1 cellular context compared by ENCODE assay signal in the genomic region with DNA sequence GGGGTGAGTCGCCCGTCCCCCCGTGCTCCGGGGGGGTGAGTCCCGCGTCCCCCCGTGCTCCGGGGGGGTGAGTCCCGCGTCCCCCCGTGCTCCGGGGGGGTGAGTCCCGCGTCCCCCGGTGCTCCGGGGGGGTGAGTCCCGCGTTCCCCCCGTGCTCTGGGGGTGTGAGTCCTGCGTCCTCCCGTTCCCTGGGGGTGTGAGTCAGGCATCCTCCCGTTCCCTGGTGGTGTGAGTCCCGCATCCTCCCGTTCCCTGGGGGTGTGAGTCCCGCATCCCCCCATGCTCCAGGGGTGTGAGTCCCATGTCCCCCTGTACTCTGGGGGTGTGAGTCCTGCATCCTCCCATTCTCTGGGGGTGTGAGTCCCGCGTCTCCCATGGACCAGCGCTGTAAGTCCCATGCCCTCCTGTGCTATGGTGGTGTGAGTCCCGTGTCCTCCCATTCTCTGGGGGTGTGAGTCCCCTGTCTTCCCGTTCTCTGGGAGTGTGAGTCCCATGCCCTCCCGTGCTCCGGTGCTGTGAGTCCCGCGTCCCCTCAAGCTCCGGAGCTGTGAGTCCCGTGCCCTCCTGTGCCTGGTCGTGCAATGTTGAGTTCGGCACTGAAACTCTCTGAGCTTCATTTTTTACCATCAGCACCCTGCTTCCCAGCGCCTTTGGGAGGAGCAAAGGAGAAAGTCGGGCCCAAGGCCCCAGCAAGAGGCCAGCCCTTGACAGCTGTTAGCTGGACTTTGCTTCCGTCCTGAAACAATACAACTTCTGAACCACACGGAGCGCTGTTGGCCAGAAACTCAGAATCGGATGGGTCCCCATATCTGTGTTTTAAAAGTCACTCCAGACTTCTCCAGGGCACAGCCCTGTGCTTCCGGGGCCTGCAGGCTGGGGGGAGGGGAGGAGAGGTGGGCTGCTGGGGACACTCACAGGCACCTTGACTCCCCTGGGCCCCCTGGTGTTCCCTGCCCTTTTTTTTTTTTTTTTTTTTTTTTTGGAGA.
TF ChIP-seq lines count a peak whose summit lies in the region.

No MANE protein-coding gene starts in this region.

TF ChIP-seq in HEK293, 187 proteins besides CTCF, POLR2A, EP300 and RAD21 (continued from another document):
- TF ChIP-seq ZNF2 (tag by site-specific recombination; IDR thresholded peaks at IDR 0.05) (0 out of 2 replicates have a peak, but pooled peaks have one; percentile 60), ZNF132 (tag by site-specific recombination; IDR thresholded peaks at IDR 0.05; ENCODE audit: borderline replicate concordance) (no peak), ZBTB44 (tag by site-specific recombination; IDR thresholded peaks at IDR 0.05) (no peak), KLF7 (tag by site-specific recombination; IDR thresholded peaks at IDR 0.05; ENCODE audit: borderline replicate concordance) (no peak), HOXA7 (CRISPR knock-in tag; IDR thresholded peaks at IDR 0.05; ENCODE audit: borderline replicate concordance) (no peak), ZNF280C (tag by site-specific recombination; IDR thresholded peaks at IDR 0.05) (no peak), ZNF623 (tag by site-specific recombination; IDR thresholded peaks at IDR 0.05) (no peak), ZNF629 (tag by site-specific recombination; IDR thresholded peaks at IDR 0.05) (no peak), ZNF404 (tag by site-specific recombination; IDR thresholded peaks at IDR 0.05) (no peak), ZBTB21 (tag by site-specific recombination; IDR thresholded peaks at IDR 0.05) (no peak), MZF1 (tag by site-specific recombination; IDR thresholded peaks at IDR 0.05; ENCODE audit: borderline replicate concordance) (no peak), ZNF211 (tag by site-specific recombination; IDR thresholded peaks at IDR 0.05; ENCODE audit: low read depth) (no peak), ZNF561 (tag by site-specific recombination; IDR thresholded peaks at IDR 0.05; ENCODE audit: borderline replicate concordance) (no peak), BCL11B (tag by site-specific recombination; IDR thresholded peaks at IDR 0.05; ENCODE audit: low read depth) (no peak), ZNF169 (tag by site-specific recombination; IDR thresholded peaks at IDR 0.05) (no peak), SETDB1 (IDR thresholded peaks at IDR 0.05; ENCODE audit: insufficient read length, low read length) (no peak), ZNF660 (tag by site-specific recombination; IDR thresholded peaks at IDR 0.05) (0 out of 2 replicates have a peak, but pooled peaks have one; percentile 43)
- TF ChIP-seq, protein P1, sequence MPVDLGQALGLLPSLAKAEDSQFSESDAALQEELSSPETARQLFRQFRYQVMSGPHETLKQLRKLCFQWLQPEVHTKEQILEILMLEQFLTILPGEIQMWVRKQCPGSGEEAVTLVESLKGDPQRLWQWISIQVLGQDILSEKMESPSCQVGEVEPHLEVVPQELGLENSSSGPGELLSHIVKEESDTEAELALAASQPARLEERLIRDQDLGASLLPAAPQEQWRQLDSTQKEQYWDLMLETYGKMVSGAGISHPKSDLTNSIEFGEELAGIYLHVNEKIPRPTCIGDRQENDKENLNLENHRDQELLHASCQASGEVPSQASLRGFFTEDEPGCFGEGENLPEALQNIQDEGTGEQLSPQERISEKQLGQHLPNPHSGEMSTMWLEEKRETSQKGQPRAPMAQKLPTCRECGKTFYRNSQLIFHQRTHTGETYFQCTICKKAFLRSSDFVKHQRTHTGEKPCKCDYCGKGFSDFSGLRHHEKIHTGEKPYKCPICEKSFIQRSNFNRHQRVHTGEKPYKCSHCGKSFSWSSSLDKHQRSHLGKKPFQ (tag by site-specific recombination; IDR thresholded peaks at IDR 0.05), result peak; percentile 44; the same call in 1 of the 2 replicates
